In genomic region chr16:74903095-74903494, GRCh38 we compare ENCODE assay signal across 29 cellular contexts.
"Had no signal": no experiment of that assay in that cellular context is flagged by ENCODE, and none has a peak within 500 bp of the region (broad histone marks: within the 10 kb centered on the region; RNA-seq: fewer than 3 reads in every experiment).

No MANE protein-coding gene starts in this region.

- DNase-seq: activated CD4-positive, alpha-beta T cell treated with anti-CD3 and anti-CD28 coated beads for 48 hours; activated CD4-positive, alpha-beta T cell treated with anti-CD3 and anti-CD28 coated beads, Interleukin-2, amount 50 U/mL, for 4 hours; activated CD4-positive, CD25-positive, alpha-beta regulatory T cell treated with anti-CD3 and anti-CD28 coated beads, Interleukin-2, amount 50 U/mL, for 72 hours; activated CD8-positive, alpha-beta memory T cell treated with anti-CD3 and anti-CD28 coated beads, Interleukin-2, amount 50 U/mL, for 48 hours; activated CD8-positive, alpha-beta T cell treated with anti-CD3 and anti-CD28 coated beads, Interleukin-2, amount 10 ng/mL, durations not matched to agents 7 days and 5 days; activated naive CD4-positive, alpha-beta T cell treated with anti-CD3 and anti-CD28 coated beads, Interleukin-2, amount 50 U/mL, for 16 hours; activated naive CD8-positive, alpha-beta T cell treated with anti-CD3 and anti-CD28 coated beads, Interleukin-2, amount 10 ng/mL, durations not matched to agents 7 days and 5 days; activated T-cell treated with anti-CD3 and anti-CD28 coated beads, Interleukin-2, amount 50 U/mL, for 1 hour; adrenal gland; aorta; Karpas-422; NCI-H1105 treated with DMSO at 0.1 percent for 48 hours; NCI-H1436 treated with DMSO at 0.1 percent for 48 hours; NCI-H1930; NCI-H2171; NCI-H2227 treated with DMSO at 0.1 percent for 48 hours; NCI-H446 treated with DMSO at 0.1 percent for 48 hours; NCI-H524 treated with DMSO at 0.1 percent for 48 hours; NCI-H774; NK-92 treated with Interleukin-12 subunit alpha and Interleukin-12 subunit beta, amount 100 ng/mL, for 24 hours; RPMI8226; SHP77; T-helper 17 cell; T-helper 9 cell had no signal

- ATAC-seq: activated CD8-positive, alpha-beta T cell treated with anti-CD3 and anti-CD28 coated beads, Interleukin-2, amount 10 ng/mL, durations not matched to agents 7 days and 5 days; K562; Panc1; T-helper 17 cell; WTC11 had no signal

- H3K27me3 ChIP-seq: adrenal gland, SJSA1 had no signal

- H3K4me1 ChIP-seq: adrenal gland, SJSA1 had no signal

- H3K4me3 ChIP-seq: adrenal gland, K562, SJSA1 had no signal

- FAIRE-seq: bronchial epithelial cell, K562 had no signal

- H3K27ac ChIP-seq: adrenal gland, SJSA1 had no signal

- H3K9me3 ChIP-seq: adrenal gland, SJSA1 had no signal
